ENCODE assay signal across 1 cellular context in the genomic region with DNA sequence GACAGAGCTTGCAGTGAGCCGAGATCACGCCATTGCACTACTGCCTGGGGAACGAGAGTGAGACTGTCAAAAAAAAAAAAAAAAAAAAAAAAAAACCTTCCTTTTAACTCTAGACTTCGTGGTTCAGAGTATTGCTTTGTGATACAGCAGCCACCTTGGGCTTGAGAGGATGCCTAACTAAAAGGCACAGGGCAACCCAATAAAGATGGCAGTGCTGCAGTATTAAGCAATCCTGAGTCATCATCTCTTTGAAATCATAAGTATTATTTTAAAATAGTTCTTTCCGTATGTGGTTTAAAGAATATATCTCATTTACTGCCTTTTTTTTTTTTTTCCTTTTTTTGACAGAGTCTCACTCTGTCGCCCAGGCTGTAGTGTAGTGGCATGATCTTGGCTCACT.
A peak's percentile ranks its signal among the peaks of the same experiment; 100 is the strongest.
TF ChIP-seq lines count a peak whose summit lies in the region.

No MANE protein-coding gene starts in this region.

TF ChIP-seq in IMR-90, 13 proteins besides CTCF, POLR2A, EP300 and RAD21:
- peak; percentile 63; the same call in 1 of the 2 replicates for TF ChIP-seq CEBPB (IDR thresholded peaks at IDR 0.05; ENCODE audit: low read depth, low read length)
- no peak for TF ChIP-seq RFX5 (IDR thresholded peaks at IDR 0.05; ENCODE audit: low read depth, low read length)
